1 cellular context compared by ENCODE assay signal in genomic region chr12:124435806-124436345, GRCh38.
TF ChIP-seq lines count a peak whose summit lies in the region.

No MANE protein-coding gene starts in this region.

TF ChIP-seq in HCT116, 20 proteins besides CTCF, POLR2A, EP300 and RAD21:
- no peak for TF ChIP-seq EZH2phosphoT487 (IDR thresholded peaks at IDR 0.05; ENCODE audit: borderline replicate concordance)
